In the genomic region with DNA sequence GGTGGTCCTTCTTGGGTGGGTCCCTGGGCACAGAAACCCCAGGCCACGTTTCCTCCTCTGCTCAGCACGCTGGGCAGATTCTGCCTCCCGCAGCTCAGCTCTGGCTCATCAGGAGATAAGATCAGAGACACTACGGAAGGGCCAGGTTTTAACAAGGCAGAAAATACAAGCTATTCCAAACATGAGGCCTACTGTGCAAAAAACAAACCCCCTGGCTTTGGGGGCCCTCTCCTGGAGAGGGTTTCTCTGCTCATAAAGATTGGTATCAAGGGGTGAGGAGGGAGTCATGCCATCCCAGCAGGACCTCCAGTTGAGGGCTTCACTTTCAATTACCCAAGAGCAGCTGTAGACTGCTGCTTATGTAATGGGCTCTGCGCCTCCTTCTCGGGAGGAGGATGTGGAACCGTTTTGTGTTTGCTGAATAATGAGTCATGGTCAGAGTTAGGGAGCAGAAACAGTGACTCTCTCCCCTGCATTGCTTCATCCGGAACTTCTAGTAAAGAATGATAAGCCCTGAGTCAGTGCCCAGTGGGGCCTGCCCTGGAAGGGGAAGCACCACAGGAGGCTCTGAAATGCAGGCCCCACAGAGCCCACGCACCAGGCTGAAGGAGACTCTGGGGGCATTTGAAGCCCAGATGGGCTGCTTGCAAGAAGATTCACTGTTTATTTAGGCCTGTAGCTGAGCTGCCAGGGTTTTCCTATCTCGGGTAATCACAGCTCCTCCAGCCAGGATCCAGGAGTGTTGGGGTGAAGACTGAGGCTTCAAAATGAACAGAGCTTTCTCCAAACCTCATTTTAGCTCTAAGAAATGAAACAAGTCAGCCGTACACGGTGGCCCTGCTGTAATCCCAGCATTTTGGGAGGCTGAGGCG, we compare ENCODE assay signal across 1 cellular context.
TF ChIP-seq lines count a peak whose summit lies in the region.

No MANE protein-coding gene starts in this region.

TF ChIP-seq in HepG2, 621 proteins besides CTCF, POLR2A, EP300 and RAD21 (continued from another document and continues in another):
- TF ChIP-seq, protein P1, sequence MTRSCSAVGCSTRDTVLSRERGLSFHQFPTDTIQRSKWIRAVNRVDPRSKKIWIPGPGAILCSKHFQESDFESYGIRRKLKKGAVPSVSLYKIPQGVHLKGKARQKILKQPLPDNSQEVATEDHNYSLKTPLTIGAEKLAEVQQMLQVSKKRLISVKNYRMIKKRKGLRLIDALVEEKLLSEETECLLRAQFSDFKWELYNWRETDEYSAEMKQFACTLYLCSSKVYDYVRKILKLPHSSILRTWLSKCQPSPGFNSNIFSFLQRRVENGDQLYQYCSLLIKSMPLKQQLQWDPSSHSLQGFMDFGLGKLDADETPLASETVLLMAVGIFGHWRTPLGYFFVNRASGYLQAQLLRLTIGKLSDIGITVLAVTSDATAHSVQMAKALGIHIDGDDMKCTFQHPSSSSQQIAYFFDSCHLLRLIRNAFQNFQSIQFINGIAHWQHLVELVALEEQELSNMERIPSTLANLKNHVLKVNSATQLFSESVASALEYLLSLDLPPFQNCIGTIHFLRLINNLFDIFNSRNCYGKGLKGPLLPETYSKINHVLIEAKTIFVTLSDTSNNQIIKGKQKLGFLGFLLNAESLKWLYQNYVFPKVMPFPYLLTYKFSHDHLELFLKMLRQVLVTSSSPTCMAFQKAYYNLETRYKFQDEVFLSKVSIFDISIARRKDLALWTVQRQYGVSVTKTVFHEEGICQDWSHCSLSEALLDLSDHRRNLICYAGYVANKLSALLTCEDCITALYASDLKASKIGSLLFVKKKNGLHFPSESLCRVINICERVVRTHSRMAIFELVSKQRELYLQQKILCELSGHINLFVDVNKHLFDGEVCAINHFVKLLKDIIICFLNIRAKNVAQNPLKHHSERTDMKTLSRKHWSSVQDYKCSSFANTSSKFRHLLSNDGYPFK (CRISPR knock-in tag; IDR thresholded peaks at IDR 0.05; ENCODE audit: borderline replicate concordance): no peak
- no peak for TF ChIP-seq ZFP36L1 (CRISPR knock-in tag; IDR thresholded peaks at IDR 0.05)
- TF ChIP-seq MTA1 (CRISPR knock-in tag; IDR thresholded peaks at IDR 0.05; ENCODE audit: borderline replicate concordance): no peak
- no peak for TF ChIP-seq TERF1 (CRISPR knock-in tag; IDR thresholded peaks at IDR 0.05)
- no peak for TF ChIP-seq FOXP1 (IDR thresholded peaks at IDR 0.05)
- peak; percentile 46 for TF ChIP-seq FOXP1 (CRISPR knock-in tag; IDR thresholded peaks at IDR 0.05)
- TF ChIP-seq KDM2A (CRISPR knock-in tag; IDR thresholded peaks at IDR 0.05; ENCODE audit: borderline replicate concordance, low read depth): peak; percentile 67
- no peak for TF ChIP-seq ZNF772 (CRISPR knock-in tag; IDR thresholded peaks at IDR 0.05)
- TF ChIP-seq, protein P2, sequence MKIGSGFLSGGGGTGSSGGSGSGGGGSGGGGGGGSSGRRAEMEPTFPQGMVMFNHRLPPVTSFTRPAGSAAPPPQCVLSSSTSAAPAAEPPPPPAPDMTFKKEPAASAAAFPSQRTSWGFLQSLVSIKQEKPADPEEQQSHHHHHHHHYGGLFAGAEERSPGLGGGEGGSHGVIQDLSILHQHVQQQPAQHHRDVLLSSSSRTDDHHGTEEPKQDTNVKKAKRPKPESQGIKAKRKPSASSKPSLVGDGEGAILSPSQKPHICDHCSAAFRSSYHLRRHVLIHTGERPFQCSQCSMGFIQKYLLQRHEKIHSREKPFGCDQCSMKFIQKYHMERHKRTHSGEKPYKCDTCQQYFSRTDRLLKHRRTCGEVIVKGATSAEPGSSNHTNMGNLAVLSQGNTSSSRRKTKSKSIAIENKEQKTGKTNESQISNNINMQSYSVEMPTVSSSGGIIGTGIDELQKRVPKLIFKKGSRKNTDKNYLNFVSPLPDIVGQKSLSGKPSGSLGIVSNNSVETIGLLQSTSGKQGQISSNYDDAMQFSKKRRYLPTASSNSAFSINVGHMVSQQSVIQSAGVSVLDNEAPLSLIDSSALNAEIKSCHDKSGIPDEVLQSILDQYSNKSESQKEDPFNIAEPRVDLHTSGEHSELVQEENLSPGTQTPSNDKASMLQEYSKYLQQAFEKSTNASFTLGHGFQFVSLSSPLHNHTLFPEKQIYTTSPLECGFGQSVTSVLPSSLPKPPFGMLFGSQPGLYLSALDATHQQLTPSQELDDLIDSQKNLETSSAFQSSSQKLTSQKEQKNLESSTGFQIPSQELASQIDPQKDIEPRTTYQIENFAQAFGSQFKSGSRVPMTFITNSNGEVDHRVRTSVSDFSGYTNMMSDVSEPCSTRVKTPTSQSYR (CRISPR knock-in tag; IDR thresholded peaks at IDR 0.05; ENCODE audit: borderline replicate concordance): peak; percentile 71; the same call in 1 of the 2 replicates
- 0 out of 2 replicates have a peak, but pooled peaks have one; percentile 20 for TF ChIP-seq ZKSCAN1 (IDR thresholded peaks at IDR 0.05; ENCODE audit: low read length)
- TF ChIP-seq ZNF841 (CRISPR knock-in tag; IDR thresholded peaks at IDR 0.05; ENCODE audit: borderline replicate concordance): no peak
- no peak for TF ChIP-seq POLR2AphosphoS5 (IDR thresholded peaks at IDR 0.05; ENCODE audit: low read depth, low read length)
- no peak for TF ChIP-seq ZC3H4 (CRISPR knock-in tag; IDR thresholded peaks at IDR 0.05; ENCODE audit: borderline replicate concordance)
- no peak for TF ChIP-seq SIN3A (IDR thresholded peaks at IDR 0.05; ENCODE audit: borderline replicate concordance, low read depth, low read length)
- TF ChIP-seq, protein P3, sequence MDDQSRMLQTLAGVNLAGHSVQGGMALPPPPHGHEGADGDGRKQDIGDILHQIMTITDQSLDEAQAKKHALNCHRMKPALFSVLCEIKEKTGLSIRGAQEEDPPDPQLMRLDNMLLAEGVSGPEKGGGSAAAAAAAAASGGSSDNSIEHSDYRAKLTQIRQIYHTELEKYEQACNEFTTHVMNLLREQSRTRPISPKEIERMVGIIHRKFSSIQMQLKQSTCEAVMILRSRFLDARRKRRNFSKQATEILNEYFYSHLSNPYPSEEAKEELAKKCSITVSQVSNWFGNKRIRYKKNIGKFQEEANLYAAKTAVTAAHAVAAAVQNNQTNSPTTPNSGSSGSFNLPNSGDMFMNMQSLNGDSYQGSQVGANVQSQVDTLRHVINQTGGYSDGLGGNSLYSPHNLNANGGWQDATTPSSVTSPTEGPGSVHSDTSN (CRISPR knock-in tag; IDR thresholded peaks at IDR 0.05; ENCODE audit: borderline replicate concordance): no peak
- peak; percentile 99 for TF ChIP-seq JUND (CRISPR knock-in tag; IDR thresholded peaks at IDR 0.05)
- TF ChIP-seq, protein P4, sequence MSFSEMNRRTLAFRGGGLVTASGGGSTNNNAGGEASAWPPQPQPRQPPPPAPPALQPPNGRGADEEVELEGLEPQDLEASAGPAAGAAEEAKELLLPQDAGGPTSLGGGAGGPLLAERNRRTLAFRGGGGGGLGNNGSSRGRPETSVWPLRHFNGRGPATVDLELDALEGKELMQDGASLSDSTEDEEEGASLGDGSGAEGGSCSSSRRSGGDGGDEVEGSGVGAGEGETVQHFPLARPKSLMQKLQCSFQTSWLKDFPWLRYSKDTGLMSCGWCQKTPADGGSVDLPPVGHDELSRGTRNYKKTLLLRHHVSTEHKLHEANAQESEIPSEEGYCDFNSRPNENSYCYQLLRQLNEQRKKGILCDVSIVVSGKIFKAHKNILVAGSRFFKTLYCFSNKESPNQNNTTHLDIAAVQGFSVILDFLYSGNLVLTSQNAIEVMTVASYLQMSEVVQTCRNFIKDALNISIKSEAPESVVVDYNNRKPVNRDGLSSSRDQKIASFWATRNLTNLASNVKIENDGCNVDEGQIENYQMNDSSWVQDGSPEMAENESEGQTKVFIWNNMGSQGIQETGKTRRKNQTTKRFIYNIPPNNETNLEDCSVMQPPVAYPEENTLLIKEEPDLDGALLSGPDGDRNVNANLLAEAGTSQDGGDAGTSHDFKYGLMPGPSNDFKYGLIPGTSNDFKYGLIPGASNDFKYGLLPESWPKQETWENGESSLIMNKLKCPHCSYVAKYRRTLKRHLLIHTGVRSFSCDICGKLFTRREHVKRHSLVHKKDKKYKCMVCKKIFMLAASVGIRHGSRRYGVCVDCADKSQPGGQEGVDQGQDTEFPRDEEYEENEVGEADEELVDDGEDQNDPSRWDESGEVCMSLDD (CRISPR knock-in tag; IDR thresholded peaks at IDR 0.05; ENCODE audit: borderline replicate concordance): peak; percentile 94; the same call in 1 of the 2 replicates
- peak; percentile 48 for TF ChIP-seq XRCC5 (optimal IDR thresholded peaks at IDR 0.05; ENCODE audit: low read length)
- TF ChIP-seq KMT2B (CRISPR knock-in tag; IDR thresholded peaks at IDR 0.05): peak; percentile 20; the same call in 1 of the 2 replicates
- no peak for TF ChIP-seq SRF (IDR thresholded peaks at IDR 0.05; ENCODE audit: low read depth, low read length)
- peak; percentile 64 for TF ChIP-seq PHF21A (CRISPR knock-in tag; IDR thresholded peaks at IDR 0.05)
- TF ChIP-seq GATA4 (IDR thresholded peaks at IDR 0.05; ENCODE audit: borderline replicate concordance, low read depth): no peak
- TF ChIP-seq, protein P5, sequence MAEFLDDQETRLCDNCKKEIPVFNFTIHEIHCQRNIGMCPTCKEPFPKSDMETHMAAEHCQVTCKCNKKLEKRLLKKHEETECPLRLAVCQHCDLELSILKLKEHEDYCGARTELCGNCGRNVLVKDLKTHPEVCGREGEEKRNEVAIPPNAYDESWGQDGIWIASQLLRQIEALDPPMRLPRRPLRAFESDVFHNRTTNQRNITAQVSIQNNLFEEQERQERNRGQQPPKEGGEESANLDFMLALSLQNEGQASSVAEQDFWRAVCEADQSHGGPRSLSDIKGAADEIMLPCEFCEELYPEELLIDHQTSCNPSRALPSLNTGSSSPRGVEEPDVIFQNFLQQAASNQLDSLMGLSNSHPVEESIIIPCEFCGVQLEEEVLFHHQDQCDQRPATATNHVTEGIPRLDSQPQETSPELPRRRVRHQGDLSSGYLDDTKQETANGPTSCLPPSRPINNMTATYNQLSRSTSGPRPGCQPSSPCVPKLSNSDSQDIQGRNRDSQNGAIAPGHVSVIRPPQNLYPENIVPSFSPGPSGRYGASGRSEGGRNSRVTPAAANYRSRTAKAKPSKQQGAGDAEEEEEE (CRISPR knock-in tag; IDR thresholded peaks at IDR 0.05; ENCODE audit: borderline replicate concordance): no peak
- no peak for TF ChIP-seq SMC3 (IDR thresholded peaks at IDR 0.05; ENCODE audit: low read length)
- TF ChIP-seq, protein P6, sequence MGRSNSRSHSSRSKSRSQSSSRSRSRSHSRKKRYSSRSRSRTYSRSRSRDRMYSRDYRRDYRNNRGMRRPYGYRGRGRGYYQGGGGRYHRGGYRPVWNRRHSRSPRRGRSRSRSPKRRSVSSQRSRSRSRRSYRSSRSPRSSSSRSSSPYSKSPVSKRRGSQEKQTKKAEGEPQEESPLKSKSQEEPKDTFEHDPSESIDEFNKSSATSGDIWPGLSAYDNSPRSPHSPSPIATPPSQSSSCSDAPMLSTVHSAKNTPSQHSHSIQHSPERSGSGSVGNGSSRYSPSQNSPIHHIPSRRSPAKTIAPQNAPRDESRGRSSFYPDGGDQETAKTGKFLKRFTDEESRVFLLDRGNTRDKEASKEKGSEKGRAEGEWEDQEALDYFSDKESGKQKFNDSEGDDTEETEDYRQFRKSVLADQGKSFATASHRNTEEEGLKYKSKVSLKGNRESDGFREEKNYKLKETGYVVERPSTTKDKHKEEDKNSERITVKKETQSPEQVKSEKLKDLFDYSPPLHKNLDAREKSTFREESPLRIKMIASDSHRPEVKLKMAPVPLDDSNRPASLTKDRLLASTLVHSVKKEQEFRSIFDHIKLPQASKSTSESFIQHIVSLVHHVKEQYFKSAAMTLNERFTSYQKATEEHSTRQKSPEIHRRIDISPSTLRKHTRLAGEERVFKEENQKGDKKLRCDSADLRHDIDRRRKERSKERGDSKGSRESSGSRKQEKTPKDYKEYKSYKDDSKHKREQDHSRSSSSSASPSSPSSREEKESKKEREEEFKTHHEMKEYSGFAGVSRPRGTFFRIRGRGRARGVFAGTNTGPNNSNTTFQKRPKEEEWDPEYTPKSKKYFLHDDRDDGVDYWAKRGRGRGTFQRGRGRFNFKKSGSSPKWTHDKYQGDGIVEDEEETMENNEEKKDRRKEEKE (IDR thresholded peaks at IDR 0.05): no peak
- peak; percentile 29; the same call in 1 of the 2 replicates for TF ChIP-seq TAF1 (CRISPR knock-in tag; IDR thresholded peaks at IDR 0.05)
- TF ChIP-seq POGK (CRISPR knock-in tag; conservative IDR thresholded peaks at IDR 0.05): 0 out of 2 replicates have a peak, but pooled peaks have one; percentile 27
- no peak for TF ChIP-seq HNF4G (IDR thresholded peaks at IDR 0.05; ENCODE audit: borderline replicate concordance, low read depth, low read length)
- TF ChIP-seq HNF4G (CRISPR knock-in tag; IDR thresholded peaks at IDR 0.05; ENCODE audit: borderline replicate concordance, low read depth): no peak
- no peak for TF ChIP-seq CBX2 (IDR thresholded peaks at IDR 0.05; ENCODE audit: low read depth, low read length)
- 0 out of 2 replicates have a peak, but pooled peaks have one; percentile 27 for TF ChIP-seq CBX2 (CRISPR knock-in tag; IDR thresholded peaks at IDR 0.05; ENCODE audit: low read depth)
- TF ChIP-seq MEF2D (CRISPR knock-in tag; IDR thresholded peaks at IDR 0.05): peak; percentile 75; the same call in 1 of the 2 replicates
- TF ChIP-seq YEATS4 (CRISPR knock-in tag; IDR thresholded peaks at IDR 0.05; ENCODE audit: borderline replicate concordance): peak; percentile 39; the same call in 1 of the 2 replicates
- TF ChIP-seq ZNF121 (CRISPR knock-in tag; IDR thresholded peaks at IDR 0.05): no peak
- no peak for TF ChIP-seq ZNF253 (CRISPR knock-in tag; IDR thresholded peaks at IDR 0.05; ENCODE audit: borderline replicate concordance)
- TF ChIP-seq SIX4 (CRISPR knock-in tag; IDR thresholded peaks at IDR 0.05): peak; percentile 66; the same call in 1 of the 2 replicates
- 0 out of 2 replicates have a peak, but pooled peaks have one; percentile 75 for TF ChIP-seq NFKBIZ (CRISPR knock-in tag; IDR thresholded peaks at IDR 0.05)
- no peak for TF ChIP-seq PHF20 (CRISPR knock-in tag; IDR thresholded peaks at IDR 0.05)
